9 cellular contexts compared by ENCODE assay signal in the genomic region with DNA sequence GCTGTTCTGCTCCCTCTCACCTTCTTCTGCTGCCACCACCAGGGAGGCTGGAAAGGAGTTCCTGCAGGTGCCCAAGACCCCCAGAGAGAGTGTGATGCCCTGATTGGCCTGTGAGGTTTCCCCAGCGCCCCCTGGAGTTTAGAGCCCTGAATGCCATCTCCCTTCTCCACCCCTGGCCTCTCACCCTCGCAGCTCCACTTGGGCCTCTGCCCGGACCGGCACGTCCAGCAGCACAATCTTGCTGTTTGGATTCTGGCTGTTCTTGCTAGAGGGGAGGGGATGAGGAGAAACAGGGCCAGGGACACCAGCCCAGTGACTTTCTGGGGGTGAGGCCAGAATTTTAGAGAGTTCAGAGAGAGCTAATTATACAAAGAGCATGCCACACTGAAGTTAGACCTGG. TPM values are rescaled to one million over a fixed set of nuclear protein-coding genes. Genes with fewer than 3 reads are reported as not detected.
DNase-seq lines count a peak whose midpoint lies in the region; FAIRE-seq and TF ChIP-seq lines count a peak whose summit lies in the region.
"Had no signal": no experiment of that assay in that cellular context is flagged by ENCODE, and none has a peak within 500 bp of the region (broad histone marks: within the 10 kb centered on the region; RNA-seq: fewer than 3 reads in every experiment).

No MANE protein-coding gene starts in this region.

- no peak overlapping the region for H3K27ac ChIP-seq in OCI-LY3 (ENCODE audit: low read length)
- H3K27ac ChIP-seq: BLaER1 treated with 17β-estradiol and CSF1 and Interleukin-3, amounts not matched to agents 10 nM and 100 nM had no signal

- no peak overlapping the region for H3K4me2 ChIP-seq in OCI-LY3 (ENCODE audit: low read length)

- H3K9ac ChIP-seq in OCI-LY3 (ENCODE audit: low read length): no peak overlapping the region
- H3K9ac ChIP-seq: BLaER1 treated with 17β-estradiol and CSF1 and Interleukin-3, amounts not matched to agents 10 nM and 100 nM had no signal

- H3K9me3 ChIP-seq in OCI-LY3 (ENCODE audit: insufficient read depth, low read length): no peaks in the 10 kb centered on the region
- H3K9me3 ChIP-seq: BLaER1 treated with 17β-estradiol and CSF1 and Interleukin-3, amounts not matched to agents 10 nM and 100 nM had no signal

- H3K4me1 ChIP-seq in OCI-LY3 (ENCODE audit: low read length): no peaks in the 10 kb centered on the region

- no peaks in the 10 kb centered on the region for H3K36me3 ChIP-seq in OCI-LY3 (replicated peaks; ENCODE audit: low read depth, low read length)
- H3K36me3 ChIP-seq: BLaER1 treated with 17β-estradiol and CSF1 and Interleukin-3, amounts not matched to agents 10 nM and 100 nM had no signal

- peak; percentile 18 for DNase-seq in SKM-1 (lab: John Stamatoyannopoulos, UW; ENCODE audit: unreplicated experiment)
- no peak for DNase-seq in SKM-1 treated with dmso at 0.1 percent for 144 hours (lab: John Stamatoyannopoulos, UW; ENCODE audit: unreplicated experiment)
- DNase-seq in fibroblast of the aortic adventitia (ENCODE audit: low read depth): peak; percentile 55
- peak; percentile 61 for DNase-seq in retina
- DNase-seq in NCI-H524 treated with DMSO at 0.1 percent for 48 hours (lab: John Stamatoyannopoulos, UW): no peak
- DNase-seq in NCI-H2107 (lab: John Stamatoyannopoulos, UW): no peak
- DNase-seq in GM19239 (ENCODE audit: insufficient read length, low spot score): no peak

- H3K4me3 ChIP-seq in OCI-LY3 (ENCODE audit: low read length) (no peak overlapping the region), fibroblast of the aortic adventitia (ENCODE audit: low read depth, low read length) (no peak overlapping the region)
- H3K4me3 ChIP-seq: BLaER1 treated with 17β-estradiol and CSF1 and Interleukin-3, amounts not matched to agents 10 nM and 100 nM had no signal

- no peak overlapping the region for H2AFZ ChIP-seq in OCI-LY3 (ENCODE audit: low read depth, low read length)

- TF ChIP-seq CTCF in OCI-LY3 (IDR thresholded peaks at IDR 0.05; ENCODE audit: low read depth, low read length) (peak; percentile 55), fibroblast of the aortic adventitia (IDR thresholded peaks at IDR 0.05; ENCODE audit: insufficient read depth, low read length) (peak; percentile 53)

- no peaks in the 10 kb centered on the region for H4K20me1 ChIP-seq in OCI-LY3 (ENCODE audit: insufficient read depth, low read length)
- H4K20me1 ChIP-seq: BLaER1 treated with 17β-estradiol and CSF1 and Interleukin-3, amounts not matched to agents 10 nM and 100 nM had no signal

- no peaks in the 10 kb centered on the region for H3K27me3 ChIP-seq in OCI-LY3 (ENCODE audit: low read depth, low read length)
- H3K27me3 ChIP-seq: BLaER1 treated with 17β-estradiol and CSF1 and Interleukin-3, amounts not matched to agents 10 nM and 100 nM had no signal

- no peaks in the 10 kb centered on the region for H3K79me2 ChIP-seq in OCI-LY3 (ENCODE audit: low read length)

- FAIRE-seq in GM19239 (lab: Jason Lieb, UNC): no peak

RNA-seq across cellular contexts. Expression of a gene that starts 12.5 kb away (rescaled TPM):
- total RNA-seq in fibroblast of the aortic adventitia (ENCODE audit: low replicate concordance): 3.1 and 18.5 TPM in 2 replicates

RNA-seq across cellular contexts. Expression of a gene that starts 13.3 kb away (rescaled TPM):
- total RNA-seq in fibroblast of the aortic adventitia (ENCODE audit: low replicate concordance): 0.36 TPM in 1 of 2 replicates, not detected in the other

RNA-seq across cellular contexts. Expression of a gene that starts 31.0 kb away (rescaled TPM):
- total RNA-seq in fibroblast of the aortic adventitia (ENCODE audit: low replicate concordance): 241 and 592 TPM in 2 replicates

RNA-seq across cellular contexts. Expression of a gene that starts 51.5 kb away (rescaled TPM):
- 61.5 and 62.7 TPM in 2 replicates for total RNA-seq in fibroblast of the aortic adventitia (ENCODE audit: low replicate concordance)

Comparison
In these comparisons a context has a peak if more than half of its experiments do, and no peak if none do; other contexts are left out.
1. DNase-seq: peak in SKM-1 (single experiment), fibroblast of the aortic adventitia (single experiment) and retina (single experiment); none in SKM-1 treated with dmso at 0.1 percent for 144 hours (single experiment), NCI-H524 treated with DMSO at 0.1 percent for 48 hours (single experiment), NCI-H2107 (single experiment) and GM19239 (single experiment).